18 cellular contexts compared by ENCODE assay signal in genomic region chr6:128432394-128432793, GRCh38.
DNase-seq lines count a peak whose midpoint lies in the region; ATAC-seq and TF ChIP-seq lines count a peak whose summit lies in the region.
"Had no signal": no experiment of that assay in that cellular context is flagged by ENCODE, and none has a peak within 500 bp of the region (broad histone marks: within the 10 kb centered on the region; RNA-seq: fewer than 3 reads in every experiment).

No MANE protein-coding gene starts in this region.

- H3K27ac Mint-ChIP-seq in activated T-cell treated with anti-CD3 and anti-CD28 coated beads, Interleukin-2, amount 50 U/mL, for 24 hours, result no peak overlapping the region
- H3K27ac Mint-ChIP-seq: activated CD4-positive, alpha-beta memory T cell treated with anti-CD3 and anti-CD28 coated beads, Interleukin-2, amount 10 ng/mL, durations not matched to agents 7 days and 5 days; activated T-helper 17 cell treated with anti-CD3 and anti-CD28 coated beads, Interleukin-2, amount 50 U/mL, for 72 hours had no signal

- H3K9me3 ChIP-seq in mesenchymal stem cell (ENCODE audit: control insufficient read depth, low read length), result no peaks in the 10 kb centered on the region
- H3K9me3 ChIP-seq: gastroesophageal sphincter, stomach had no signal

- H3K4ac ChIP-seq in mesenchymal stem cell (ENCODE audit: low read depth in 1 of 2, low read length in 2 of 2), result no peak overlapping the region

- H3K4me2 ChIP-seq in mesenchymal stem cell (ENCODE audit: low read length, poor library complexity, severe bottlenecking), result no peak overlapping the region

- no peak overlapping the region for H2BK5ac ChIP-seq in mesenchymal stem cell (ENCODE audit: low read depth, low read length, poor library complexity, severe bottlenecking)

- no peak overlapping the region for H3K4me3 Mint-ChIP-seq in activated T-cell treated with anti-CD3 and anti-CD28 coated beads, Interleukin-2, amount 50 U/mL, for 24 hours
- H3K4me3 Mint-ChIP-seq: activated CD4-positive, alpha-beta memory T cell treated with anti-CD3 and anti-CD28 coated beads, Interleukin-2, amount 10 ng/mL, durations not matched to agents 7 days and 5 days; activated T-helper 17 cell treated with anti-CD3 and anti-CD28 coated beads, Interleukin-2, amount 50 U/mL, for 72 hours had no signal

- H3K9ac ChIP-seq in mesenchymal stem cell (ENCODE audit: low read length), result peak overlapping the region; percentile 17
- H3K9ac ChIP-seq: BLaER1 treated with 17β-estradiol and CSF1 and Interleukin-3, amounts not matched to agents 10 nM and 100 nM; parathyroid adenoma had no signal

- H3K27me3 ChIP-seq in mesenchymal stem cell (ENCODE audit: control insufficient read depth in 1 of 2, insufficient read depth in 1 of 2, low read length in 2 of 2), result no peaks in the 10 kb centered on the region
- H3K27me3 ChIP-seq: BLaER1 treated with 17β-estradiol and CSF1 and Interleukin-3, amounts not matched to agents 10 nM and 100 nM; gastroesophageal sphincter; stomach had no signal

- no peak overlapping the region for H2AK5ac ChIP-seq in mesenchymal stem cell (ENCODE audit: low read length, severe bottlenecking)

- no peak overlapping the region for H3K27ac ChIP-seq in mesenchymal stem cell (ENCODE audit: low read length, poor library complexity, severe bottlenecking)
- H3K27ac ChIP-seq: BLaER1 treated with 17β-estradiol and CSF1 and Interleukin-3, amounts not matched to agents 10 nM and 100 nM; gastroesophageal sphincter; parathyroid adenoma; stomach had no signal

- H3K4me1 Mint-ChIP-seq in activated T-cell treated with anti-CD3 and anti-CD28 coated beads, Interleukin-2, amount 50 U/mL, for 24 hours (ENCODE audit: low read depth), result peaks cover 8% of the 10 kb centered on the region
- H3K4me1 Mint-ChIP-seq: activated CD4-positive, alpha-beta memory T cell treated with anti-CD3 and anti-CD28 coated beads, Interleukin-2, amount 10 ng/mL, durations not matched to agents 7 days and 5 days; activated T-helper 17 cell treated with anti-CD3 and anti-CD28 coated beads, Interleukin-2, amount 50 U/mL, for 72 hours had no signal

- H4K91ac ChIP-seq in mesenchymal stem cell (ENCODE audit: low read length), result no peak overlapping the region

- H2BK120ac ChIP-seq in mesenchymal stem cell (ENCODE audit: low read depth, low read length), result no peak overlapping the region

- no peak overlapping the region for H3K4me3 ChIP-seq in AG10803 (ENCODE audit: low read length)
- no peak overlapping the region for H3K4me3 ChIP-seq in choroid plexus epithelial cell (ENCODE audit: low read depth, low read length)
- H3K4me3 ChIP-seq in mesenchymal stem cell (ENCODE audit: insufficient read depth in 1 of 2, low read depth in 1 of 2, low read length in 2 of 2), result no peak overlapping the region
- H3K4me3 ChIP-seq: BLaER1 treated with 17β-estradiol and CSF1 and Interleukin-3, amounts not matched to agents 10 nM and 100 nM; gastroesophageal sphincter; stomach had no signal

- ATAC-seq in GM21529 (IDR thresholded peaks at IDR 0.05; ENCODE audit: unreplicated experiment), result no peak
- ATAC-seq in HG03097 (IDR thresholded peaks at IDR 0.05; ENCODE audit: low FRiP score, unreplicated experiment), result no peak
- ATAC-seq: activated T-helper 17 cell treated with anti-CD3 and anti-CD28 coated beads, Interleukin-2, amount 50 U/mL, for 72 hours; gastroesophageal sphincter had no signal

- no peak overlapping the region for H2BK15ac ChIP-seq in mesenchymal stem cell (ENCODE audit: low read depth, poor library complexity, severe bottlenecking)

- no peak for TF ChIP-seq CTCF in AG10803 (conservative IDR thresholded peaks at IDR 0.05; ENCODE audit: low read length)
- TF ChIP-seq CTCF in choroid plexus epithelial cell (conservative IDR thresholded peaks at IDR 0.05; ENCODE audit: low read depth, low read length), result no peak

- H2BK12ac ChIP-seq in mesenchymal stem cell (ENCODE audit: low read length in 2 of 2), result no peak overlapping the region

- H3K36me3 ChIP-seq in mesenchymal stem cell (ENCODE audit: control insufficient read depth in 1 of 2, insufficient read depth in 2 of 2, low read depth in 1 of 2, low read length in 2 of 2), result no peaks in the 10 kb centered on the region
- H3K36me3 ChIP-seq: BLaER1 treated with 17β-estradiol and CSF1 and Interleukin-3, amounts not matched to agents 10 nM and 100 nM; gastroesophageal sphincter; stomach had no signal

- H3K4me1 ChIP-seq in mesenchymal stem cell (ENCODE audit: control insufficient read depth, insufficient read depth, low read depth, low read length), result no peaks in the 10 kb centered on the region
- H3K4me1 ChIP-seq: parathyroid adenoma had no signal

- peaks cover 12% of the 10 kb centered on the region for H3K79me1 ChIP-seq in mesenchymal stem cell (replicated peaks; ENCODE audit: low read length, poor library complexity, severe bottlenecking)

- no peaks in the 10 kb centered on the region for H3K36me3 Mint-ChIP-seq in activated T-cell treated with anti-CD3 and anti-CD28 coated beads, Interleukin-2, amount 50 U/mL, for 24 hours (ENCODE audit: low read depth)

- no peak overlapping the region for H3K14ac ChIP-seq in mesenchymal stem cell (ENCODE audit: low read length in 2 of 2)

- H3K18ac ChIP-seq in mesenchymal stem cell (ENCODE audit: low read depth in 1 of 2, low read length in 2 of 2), result no peak overlapping the region

- DNase-seq in AG10803 (ENCODE audit: low read depth) (peak; percentile 47), NCI-H226 (peak; percentile 61), choroid plexus epithelial cell (ENCODE audit: low read depth) (peak; percentile 68), mesenchymal stem cell (peak; percentile 39), NCI-H510A treated with DMSO at 0.1 percent for 48 hours (lab: John Stamatoyannopoulos, UW) (no peak)
- no peak for DNase-seq in activated T-cell treated with anti-CD3 and anti-CD28 coated beads, Interleukin-2, amount 50 U/mL, for 24 hours
- DNase-seq: activated CD4-positive, alpha-beta memory T cell treated with anti-CD3 and anti-CD28 coated beads, Interleukin-2, amount 10 ng/mL, durations not matched to agents 7 days and 5 days; aorta; DMS53; islet precursor cell; NK-92 treated with Interleukin-12 subunit alpha and Interleukin-12 subunit beta, amount 100 ng/mL, for 24 hours; stomach had no signal

- peaks cover 3% of the 10 kb centered on the region for H3K9me3 Mint-ChIP-seq in activated T-cell treated with anti-CD3 and anti-CD28 coated beads, Interleukin-2, amount 50 U/mL, for 24 hours
- H3K9me3 Mint-ChIP-seq: activated CD4-positive, alpha-beta memory T cell treated with anti-CD3 and anti-CD28 coated beads, Interleukin-2, amount 10 ng/mL, durations not matched to agents 7 days and 5 days; activated T-helper 17 cell treated with anti-CD3 and anti-CD28 coated beads, Interleukin-2, amount 50 U/mL, for 72 hours had no signal

- no peak overlapping the region for H2AFZ ChIP-seq in mesenchymal stem cell (ENCODE audit: low read depth, low read length)
- H2AFZ ChIP-seq: parathyroid adenoma had no signal

- H3K23ac ChIP-seq in mesenchymal stem cell (ENCODE audit: low read length in 2 of 2), result no peak overlapping the region

- H3K27me3 Mint-ChIP-seq in activated T-cell treated with anti-CD3 and anti-CD28 coated beads, Interleukin-2, amount 50 U/mL, for 24 hours, result no peaks in the 10 kb centered on the region

- H4K8ac ChIP-seq in mesenchymal stem cell (ENCODE audit: low read length), result no peak overlapping the region

Comparison
In these comparisons a context has a peak if more than half of its experiments do, and no peak if none do; other contexts are left out.
1. DNase-seq: peak in AG10803 (single experiment), NCI-H226 (single experiment), choroid plexus epithelial cell (single experiment) and mesenchymal stem cell (single experiment); none in activated T-cell treated with anti-CD3 and anti-CD28 coated beads, Interleukin-2, amount 50 U/mL, for 24 hours (single experiment) and NCI-H510A treated with DMSO at 0.1 percent for 48 hours (single experiment).